ENCODE assay signal across 35 cellular contexts in genomic region chrX:18158963-18159362, GRCh38.
"Had no signal": no experiment of that assay in that cellular context is flagged by ENCODE, and none has a peak within 500 bp of the region (broad histone marks: within the 10 kb centered on the region; RNA-seq: fewer than 3 reads in every experiment).

No MANE protein-coding gene starts in this region.

- H3K9me3 ChIP-seq: MG63 had no signal

- H3K36me3 ChIP-seq: MG63 had no signal

- DNase-seq: Karpas-422, Kasumi-1, MG63, MM.1S, MV-4-11, NCI-H1048, NCI-H1092, NCI-H1092 treated with DMSO at 0.1 percent for 48 hours, NCI-H1105, NCI-H1105 treated with DMSO at 0.1 percent for 48 hours, NCI-H1417, NCI-H1417 treated with DMSO at 0.1 percent for 48 hours, NCI-H1436, NCI-H1436 treated with DMSO at 0.1 percent for 48 hours, NCI-H146, NCI-H1694, NCI-H1694 treated with DMSO at 0.1 percent for 48 hours, NCI-H187, NCI-H187 treated with DMSO at 0.1 percent for 48 hours, NCI-H1930, NCI-H2029, NCI-H2029 treated with DMSO at 0.1 percent for 48 hours, NCI-H2081, NCI-H2081 treated with DMSO at 0.1 percent for 48 hours, NCI-H2107, NCI-H2171, NCI-H2171 treated with DMSO at 0.1 percent for 48 hours, NCI-H2227 treated with DMSO at 0.1 percent for 48 hours, NCI-H226, NCI-H345, NCI-H446, NCI-H446 treated with DMSO at 0.1 percent for 48 hours, NCI-H510A, NCI-H510A treated with DMSO at 0.1 percent for 48 hours, NCI-H524 had no signal

- H3K4me3 ChIP-seq: MG63 had no signal
